ENCODE assay signal across 36 cellular contexts in genomic region chr1:19670787-19671186, GRCh38. TPM values are rescaled to one million over a fixed set of nuclear protein-coding genes. Genes with fewer than 3 reads are reported as not detected.
"Had no signal": no experiment of that assay in that cellular context is flagged by ENCODE, and none has a peak within 500 bp of the region (broad histone marks: within the 10 kb centered on the region; RNA-seq: fewer than 3 reads in every experiment).

No MANE protein-coding gene starts in this region.

- H3K27ac Mint-ChIP-seq: activated B cell treated with CpG ODN at 0.5 μM for 24 hours; activated CD8-positive, alpha-beta T cell treated with anti-CD3 and anti-CD28 coated beads, Interleukin-2, amount 10 ng/mL, durations not matched to agents 7 days and 5 days; activated naive CD4-positive, alpha-beta T cell treated with anti-CD3 and anti-CD28 coated beads, Interleukin-2, amount 50 U/mL, for 24 hours; activated naive CD8-positive, alpha-beta T cell treated with anti-CD3 and anti-CD28 coated beads, Interleukin-2, amount 10 ng/mL, durations not matched to agents 7 days and 5 days; activated T-cell treated with anti-CD3 and anti-CD28 coated beads, Interleukin-2, amount 50 U/mL, for 24 hours; activated T-helper 2 cell treated with anti-CD3 and anti-CD28 coated beads, Interferon-gamma antibody, Interleukin-2, Interleukin-4, amounts not matched to agents 10 μg/mL and 5 μg/mL and 100 μg/mL, durations not matched to agents 14 hours and 24 hours and 36 hours; brain had no signal

- H3K9me3 Mint-ChIP-seq: activated B cell treated with CpG ODN at 0.5 μM for 24 hours; activated naive CD4-positive, alpha-beta T cell treated with anti-CD3 and anti-CD28 coated beads, Interleukin-2, amount 50 U/mL, for 24 hours; activated naive CD8-positive, alpha-beta T cell treated with anti-CD3 and anti-CD28 coated beads, Interleukin-2, amount 10 ng/mL, durations not matched to agents 7 days and 5 days; activated T-cell treated with anti-CD3 and anti-CD28 coated beads, Interleukin-2, amount 50 U/mL, for 24 hours; activated T-helper 2 cell treated with anti-CD3 and anti-CD28 coated beads, Interferon-gamma antibody, Interleukin-2, Interleukin-4, amounts not matched to agents 10 μg/mL and 5 μg/mL and 100 μg/mL, durations not matched to agents 14 hours and 24 hours and 36 hours had no signal

- H3K27ac ChIP-seq: Peyer's patch, RWPE1, VCaP had no signal

- H3K27me3 Mint-ChIP-seq: activated naive CD4-positive, alpha-beta T cell treated with anti-CD3 and anti-CD28 coated beads, Interleukin-2, amount 50 U/mL, for 24 hours had no signal

- H3K4me3 ChIP-seq: K562, Peyer's patch had no signal

- DNase-seq: activated B cell treated with CpG ODN at 0.5 μM for 24 hours; activated CD4-positive, alpha-beta T cell treated with anti-CD3 and anti-CD28 coated beads for 48 hours; activated CD4-positive, alpha-beta T cell treated with anti-CD3 and anti-CD28 coated beads, Interleukin-2, amount 50 U/mL, for 4 hours; activated CD4-positive, CD25-positive, alpha-beta regulatory T cell treated with anti-CD3 and anti-CD28 coated beads, Interleukin-2, amount 50 U/mL, for 72 hours; activated CD8-positive, alpha-beta T cell treated with anti-CD3 and anti-CD28 coated beads, Interleukin-2, amount 10 ng/mL, durations not matched to agents 7 days and 5 days; activated gamma-delta T cell; activated naive CD4-positive, alpha-beta T cell treated with Interleukin-2 at 50 U/mL for 16 hours; activated naive CD8-positive, alpha-beta T cell treated with anti-CD3 and anti-CD28 coated beads, Interleukin-2, amount 10 ng/mL, durations not matched to agents 7 days and 5 days; activated T-cell treated with anti-CD3 and anti-CD28 coated beads, Interleukin-2, amount 50 U/mL, for 24 hours; central memory CD4-positive, alpha-beta T cell; NCI-H1105; NCI-H1417 treated with DMSO at 0.1 percent for 48 hours; NCI-H187 treated with DMSO at 0.1 percent for 48 hours; NCI-H2081; NCI-H2171 treated with DMSO at 0.1 percent for 48 hours; NCI-H2227 treated with DMSO at 0.1 percent for 48 hours; NCI-H446; NCI-H510A treated with DMSO at 0.1 percent for 48 hours; NCI-H526 treated with DMSO at 0.1 percent for 48 hours; NCI-H774; PC-3; Peyer's patch; SIG-M5; SW 1271; T-helper 1 cell; T-helper 2 cell; T-helper 9 cell had no signal

- H3K36me3 Mint-ChIP-seq: activated naive CD4-positive, alpha-beta T cell treated with anti-CD3 and anti-CD28 coated beads, Interleukin-2, amount 50 U/mL, for 24 hours; activated naive CD8-positive, alpha-beta T cell treated with anti-CD3 and anti-CD28 coated beads, Interleukin-2, amount 10 ng/mL, durations not matched to agents 7 days and 5 days; brain had no signal

- H3K4me3 Mint-ChIP-seq: activated B cell treated with CpG ODN at 0.5 μM for 24 hours; activated CD8-positive, alpha-beta T cell treated with anti-CD3 and anti-CD28 coated beads, Interleukin-2, amount 10 ng/mL, durations not matched to agents 7 days and 5 days; activated naive CD4-positive, alpha-beta T cell treated with anti-CD3 and anti-CD28 coated beads, Interleukin-2, amount 50 U/mL, for 24 hours; activated naive CD8-positive, alpha-beta T cell treated with anti-CD3 and anti-CD28 coated beads, Interleukin-2, amount 10 ng/mL, durations not matched to agents 7 days and 5 days; activated T-cell treated with anti-CD3 and anti-CD28 coated beads, Interleukin-2, amount 50 U/mL, for 24 hours; brain had no signal

- H3K36me3 ChIP-seq: Peyer's patch had no signal

- H3K9me3 ChIP-seq: Peyer's patch had no signal

- ATAC-seq: activated CD8-positive, alpha-beta T cell treated with anti-CD3 and anti-CD28 coated beads, Interleukin-2, amount 10 ng/mL, durations not matched to agents 7 days and 5 days; K562; PC-3; Right ventricle myocardium inferior had no signal

RNA-seq across cellular contexts. Expression of gene HTR6, which starts 6.1 kb away (rescaled TPM):
- total RNA-seq: activated B cell treated with CpG ODN at 0.5 μM for 24 hours; activated CD8-positive, alpha-beta T cell treated with anti-CD3 and anti-CD28 coated beads, Interleukin-2, amount 10 ng/mL, durations not matched to agents 7 days and 5 days; activated T-helper 2 cell treated with anti-CD3 and anti-CD28 coated beads, Interferon-gamma antibody, Interleukin-2, Interleukin-4, amounts not matched to agents 10 μg/mL and 5 μg/mL and 100 μg/mL, durations not matched to agents 14 hours and 24 hours and 36 hours; bronchial epithelial cell; K562; MCF 10A; PC-3; Right ventricle myocardium inferior had no signal
